15 cellular contexts compared by ENCODE assay signal in the genomic region with DNA sequence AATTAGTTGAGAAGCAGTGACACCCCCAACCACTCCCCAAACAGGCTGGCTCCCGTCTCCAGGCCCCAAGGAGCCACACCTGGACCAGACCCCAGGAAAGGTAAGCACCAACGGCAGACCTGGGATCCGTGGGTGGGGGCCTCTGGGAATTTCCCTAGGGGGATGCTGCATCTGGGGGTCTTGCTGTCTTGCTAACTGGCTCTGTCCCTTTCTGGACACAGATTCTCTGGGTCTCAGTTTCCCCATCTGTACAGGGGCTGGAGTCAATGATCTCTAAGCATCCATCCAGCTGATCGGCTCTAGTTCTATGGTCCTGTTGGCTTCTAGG. TPM values are rescaled to one million over a fixed set of nuclear protein-coding genes. Genes with fewer than 3 reads are reported as not detected.
DNase-seq lines count a peak whose midpoint lies in the region; ATAC-seq and TF ChIP-seq lines count a peak whose summit lies in the region.
"Had no signal": no experiment of that assay in that cellular context is flagged by ENCODE, and none has a peak within 500 bp of the region (broad histone marks: within the 10 kb centered on the region; RNA-seq: fewer than 3 reads in every experiment).

No MANE protein-coding gene starts in this region.

- H3K4me1 ChIP-seq in right atrium auricular region = peaks cover 4 to 22% of the 10 kb centered on the region in 2 donors
- peaks cover 0 to 38% (median 8%) of the 10 kb centered on the region in 3 donors for H3K4me1 ChIP-seq in gastroesophageal sphincter
- H3K4me1 ChIP-seq in parathyroid adenoma = no peaks in the 10 kb centered on the region
- peaks cover 48% of the 10 kb centered on the region for H3K4me1 ChIP-seq in vagina

- peaks cover 5% of the 10 kb centered on the region for H3K36me3 ChIP-seq in right atrium auricular region
- peaks cover 12 to 41% of the 10 kb centered on the region in 2 donors for H3K36me3 ChIP-seq in gastroesophageal sphincter
- no peaks in the 10 kb centered on the region for H3K36me3 ChIP-seq in parathyroid adenoma (ENCODE audit: control insufficient read depth, insufficient read depth, low read length)
- H3K36me3 ChIP-seq in vagina = peaks cover 6 to 16% of the 10 kb centered on the region in 2 donors

- no peaks in the 10 kb centered on the region for H3K27me3 ChIP-seq in right atrium auricular region
- no peaks in the 10 kb centered on the region for H3K27me3 ChIP-seq in gastroesophageal sphincter
- H3K27me3 ChIP-seq in parathyroid adenoma (ENCODE audit: control insufficient read depth, insufficient read depth, low read length) = no peaks in the 10 kb centered on the region
- H3K27me3 ChIP-seq in vagina = no peaks in the 10 kb centered on the region

- H3K4me3 ChIP-seq in right atrium auricular region (peak overlapping the region; percentile 40 to 50), gastroesophageal sphincter (peak overlapping the region; percentile 74 to 84), parathyroid adenoma (ENCODE audit: low read depth, low read length) (no peak overlapping the region), vagina (peak overlapping the region; percentile 46 to 57)

- in situ Hi-C loops in GM13977 (cut with MboI; ENCODE audit: low pct_unique_long_range_greater_than_20kb, low sequenced_read_pairs, unreplicated experiment) = no loop called here

- WGBS in gastroesophageal sphincter (ENCODE audit: low coverage in 1 of 2), 2 donors = 25% methylated on average over 3 of the region's 4 CpGs; no CpG with 5 or more reads in 1 of the 2 donors

- H3K4me2 ChIP-seq in parathyroid adenoma (ENCODE audit: low read length) = no peak overlapping the region

- no peaks in the 10 kb centered on the region for H3K79me2 ChIP-seq in parathyroid adenoma

- TF ChIP-seq CTCF in right atrium auricular region (IDR thresholded peaks at IDR 0.05) (no peak), gastroesophageal sphincter (IDR thresholded peaks at IDR 0.05) (no peak), parathyroid adenoma (IDR thresholded peaks at IDR 0.05) (no peak), vagina (IDR thresholded peaks at IDR 0.05) (no peak), GM13977 (IDR thresholded peaks at IDR 0.05; ENCODE audit: extremely low read depth, insufficient read depth, missing control alignments) (no peak)

- intact Hi-C loops in Right ventricle myocardium superior (cut with DNase I) = no loop called here
- intact Hi-C loops in vagina (cut with DNase I) = loop anchor here (2.0 to 10.0 kb wide), 2 partner anchors 20 to 1378 kb away; no protein-coding TSS in a partner anchor

- no peak for TF ChIP-seq EP300 in gastroesophageal sphincter (IDR thresholded peaks at IDR 0.05)

- H3K9ac ChIP-seq in parathyroid adenoma = no peak overlapping the region

- peak; percentile 36 to 69 for TF ChIP-seq POLR2A in gastroesophageal sphincter (IDR thresholded peaks at IDR 0.05)
- TF ChIP-seq POLR2A in vagina (IDR thresholded peaks at IDR 0.05) = no peak

- no peak overlapping the region for H2AFZ ChIP-seq in parathyroid adenoma

- H3K9me3 ChIP-seq in right atrium auricular region (no peaks in the 10 kb centered on the region), gastroesophageal sphincter (no peaks in the 10 kb centered on the region), parathyroid adenoma (ENCODE audit: control insufficient read depth, low read length) (no peaks in the 10 kb centered on the region), vagina (no peaks in the 10 kb centered on the region)

- H3K27ac ChIP-seq in right atrium auricular region (peak overlapping the region; percentile 64 to 73), gastroesophageal sphincter (peak overlapping the region; percentile 93 to 100 (median 95)), parathyroid adenoma (peak overlapping the region; percentile 24), vagina (peak overlapping the region; percentile 84)

- ATAC-seq in Right ventricle myocardium superior (ENCODE audit: poor library complexity) (no peak), gastroesophageal sphincter (no peak)
- ATAC-seq: naive thymus-derived CD4-positive, alpha-beta T cell had no signal

- DNase-seq in right atrium auricular region (ENCODE audit: low spot score) = no peak
- no peak for DNase-seq in Right ventricle myocardium superior
- DNase-seq in vagina (ENCODE audit: extremely low spot score in 2 of 2) = no peak
- no peak for DNase-seq in MV-4-11 (lab: John Stamatoyannopoulos, UW)
- DNase-seq in GM13977 (ENCODE audit: low spot score) = no peak
- DNase-seq in NCI-H1694 (lab: John Stamatoyannopoulos, UW) = no peak
- DNase-seq: naive thymus-derived CD4-positive, alpha-beta T cell; NCI-H1092; NCI-H524; SIG-M5; stimulated activated CD4-positive, alpha-beta T cell treated with anti-CD3 and anti-CD28 coated beads, Interleukin-1b, Interleukin-23, amount 100 ng/mL, for 48 hours; stimulated activated naive CD4-positive, alpha-beta T cell had no signal

RNA-seq across cellular contexts. Expression of a gene that starts 27.9 kb away (rescaled TPM):
- total RNA-seq in right atrium auricular region (1 to 10 TPM in 1 of 2 donors, under 1 TPM in 1; 0.83 to 2.9 TPM), Right ventricle myocardium superior (not detected), gastroesophageal sphincter (1 to 10 TPM; 2.3 to 7.2 (median 4.0) TPM), vagina (2.7 TPM)
- total RNA-seq: activated T-helper 2 cell treated with anti-CD3 and anti-CD28 coated beads, Interferon-gamma antibody, Interleukin-2, Interleukin-4, amounts not matched to agents 10 μg/mL and 5 μg/mL and 100 μg/mL, durations not matched to agents 14 hours and 24 hours and 36 hours; naive thymus-derived CD4-positive, alpha-beta T cell had no signal

RNA-seq across cellular contexts. Expression of a gene that starts 49.1 kb away (rescaled TPM):
- total RNA-seq in right atrium auricular region = 1 to 10 TPM; 4.0 to 5.6 TPM
- 2.0 TPM for total RNA-seq in Right ventricle myocardium superior
- 1 to 10 TPM; 2.5 to 4.7 (median 3.8) TPM for total RNA-seq in gastroesophageal sphincter
- total RNA-seq in vagina = 6.4 TPM

Comparison
In these comparisons a context has a peak if more than half of its experiments do, and no peak if none do; other contexts are left out.
1. H3K27ac ChIP-seq: peak in every context shown above with its lines; median percentile 95 in gastroesophageal sphincter; 84 in vagina; 68 in right atrium auricular region; 24 in parathyroid adenoma.
2. POLR2A ChIP-seq: peak in gastroesophageal sphincter (2 of 2); none in vagina (0 of 2).